ENCODE assay signal across 8 cellular contexts in the genomic region with DNA sequence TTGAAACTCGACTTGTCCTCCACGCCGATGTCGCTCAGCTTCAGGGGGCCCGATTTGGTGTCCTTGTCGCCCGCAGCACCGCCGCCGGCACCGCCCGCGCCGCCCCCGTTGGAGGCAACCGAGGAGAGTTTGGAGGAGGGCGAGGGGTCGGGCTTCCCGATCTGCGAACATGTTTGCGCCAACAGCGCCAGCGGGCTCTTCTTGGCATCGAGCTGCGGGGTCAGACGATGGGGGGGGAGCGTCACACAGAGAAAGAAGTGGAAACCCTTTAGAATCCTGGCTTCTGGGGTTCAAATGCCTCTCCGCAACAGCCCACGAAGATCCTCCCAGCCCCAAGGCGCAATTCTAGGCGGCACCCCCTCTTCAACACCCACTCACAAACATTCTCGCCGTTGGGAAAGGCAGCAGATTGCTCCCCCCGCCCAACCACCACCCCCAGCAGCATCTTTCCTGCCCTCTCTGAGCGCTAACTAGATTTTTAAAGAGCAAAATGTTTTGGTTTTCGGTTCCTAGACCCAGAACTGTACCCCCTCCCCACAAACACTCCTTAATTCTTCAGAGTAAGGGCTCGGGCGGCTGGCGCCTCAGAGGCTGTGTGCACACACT. TPM values are rescaled to one million over a fixed set of nuclear protein-coding genes. Genes with fewer than 3 reads are reported as not detected.
DNase-seq lines count a peak whose midpoint lies in the region; ATAC-seq and TF ChIP-seq lines count a peak whose summit lies in the region.

No MANE protein-coding gene starts in this region.

- no peaks in the 10 kb centered on the region for H3K27me3 ChIP-seq in CD4-positive, CD25-positive, alpha-beta regulatory T cell (ENCODE audit: control insufficient read depth, insufficient read depth, low read length)
- peaks cover 0 to 15% of the 10 kb centered on the region in 2 donors for H3K27me3 ChIP-seq in breast epithelium

- intact Hi-C loops in breast epithelium (cut with DNase I; ENCODE audit: low total_unique reads): no loop called here

- H3K27me3 Mint-ChIP-seq in CD4-positive, CD25-positive, alpha-beta regulatory T cell: peaks cover 56% of the 10 kb centered on the region
- H3K27me3 Mint-ChIP-seq in memory B cell: peaks cover 21% of the 10 kb centered on the region

- peak overlapping the region; percentile 66 to 87 (median 74) for H3K4me3 Mint-ChIP-seq in CD4-positive, CD25-positive, alpha-beta regulatory T cell
- peak overlapping the region; percentile 80 for H3K4me3 Mint-ChIP-seq in memory B cell

- under 1% methylated on average over 39 of the region's 39 CpGs for WGBS in urinary bladder

- peaks cover 0 to 6% (median 0%) of the 10 kb centered on the region in 7 donors for H3K9me3 Mint-ChIP-seq in CD4-positive, CD25-positive, alpha-beta regulatory T cell
- H3K9me3 Mint-ChIP-seq in memory B cell: no peaks in the 10 kb centered on the region

- no peak for TF ChIP-seq CTCF in breast epithelium (IDR thresholded peaks at IDR 0.05)

- H3K36me3 Mint-ChIP-seq in CD4-positive, CD25-positive, alpha-beta regulatory T cell: no peaks in the 10 kb centered on the region
- peaks cover 2% of the 10 kb centered on the region for H3K36me3 Mint-ChIP-seq in memory B cell

- peak overlapping the region; percentile 31 for H3K4me3 ChIP-seq in CD4-positive, CD25-positive, alpha-beta regulatory T cell (ENCODE audit: low read depth, low read length)
- H3K4me3 ChIP-seq in breast epithelium (peak overlapping the region; percentile 80 to 82 (median 81)), urinary bladder (ENCODE audit: low read depth, low read length) (peak overlapping the region; percentile 79)

- no peak for DNase-seq in CD4-positive, CD25-positive, alpha-beta regulatory T cell
- DNase-seq in HT-29 (ENCODE audit: low spot score): peak; percentile 28
- peak; percentile 29 to 55 for DNase-seq in breast epithelium (ENCODE audit: low spot score in 2 of 2)
- DNase-seq in memory B cell (ENCODE audit: low spot score in 2 of 2): no peak
- DNase-seq in activated effector memory CD4-positive, alpha-beta T cell treated with Interleukin-2 at 50 U/mL for 16 hours: no peak

- peaks cover 41% of the 10 kb centered on the region for H3K4me1 ChIP-seq in CD4-positive, CD25-positive, alpha-beta regulatory T cell (ENCODE audit: control insufficient read depth, insufficient read depth, low read length, poor library complexity, severe bottlenecking)
- H3K4me1 ChIP-seq in breast epithelium (peaks cover 0 to 2% of the 10 kb centered on the region in 2 donors), urinary bladder (ENCODE audit: insufficient read depth) (no peaks in the 10 kb centered on the region)

- TF ChIP-seq POLR2A in breast epithelium (IDR thresholded peaks at IDR 0.05): no peak

- H3K9me3 ChIP-seq in CD4-positive, CD25-positive, alpha-beta regulatory T cell (ENCODE audit: control insufficient read depth in 2 of 2, low read length in 2 of 2): no peaks in the 10 kb centered on the region
- H3K9me3 ChIP-seq in breast epithelium: no peaks in the 10 kb centered on the region

- no peak overlapping the region for H3K27ac Mint-ChIP-seq in CD4-positive, CD25-positive, alpha-beta regulatory T cell
- no peak overlapping the region for H3K27ac Mint-ChIP-seq in memory B cell

- no peak overlapping the region for H3K27ac ChIP-seq in CD4-positive, CD25-positive, alpha-beta regulatory T cell (ENCODE audit: insufficient read depth, low read length, poor library complexity, severe bottlenecking)
- H3K27ac ChIP-seq in breast epithelium: peak overlapping the region; percentile 94
- peak overlapping the region; percentile 89 for H3K27ac ChIP-seq in urinary bladder (ENCODE audit: low read depth)

- no peaks in the 10 kb centered on the region for H3K36me3 ChIP-seq in CD4-positive, CD25-positive, alpha-beta regulatory T cell (ENCODE audit: control insufficient read depth, insufficient read depth, low read length)
- no peaks in the 10 kb centered on the region for H3K36me3 ChIP-seq in breast epithelium
- peaks cover 8% of the 10 kb centered on the region for H3K36me3 ChIP-seq in urinary bladder (ENCODE audit: insufficient read depth)

- no peak for ATAC-seq in CD4-positive, CD25-positive, alpha-beta regulatory T cell (ENCODE audit: low read depth in 2 of 2)
- ATAC-seq in memory B cell (ENCODE audit: low read depth) (no peak), HG03097 (IDR thresholded peaks at IDR 0.05; ENCODE audit: low FRiP score, unreplicated experiment) (no peak), GM21381 (IDR thresholded peaks at IDR 0.05; ENCODE audit: unreplicated experiment) (no peak)

- H3K4me1 Mint-ChIP-seq in CD4-positive, CD25-positive, alpha-beta regulatory T cell: peaks cover 0 to 35% (median 14%) of the 10 kb centered on the region in 4 donors
- H3K4me1 Mint-ChIP-seq in memory B cell: peaks cover 11% of the 10 kb centered on the region

RNA-seq across cellular contexts. Expression of a gene that starts 1.3 kb away (rescaled TPM):
- not detected for total RNA-seq in CD4-positive, CD25-positive, alpha-beta regulatory T cell
- polyA plus RNA-seq in CD4-positive, CD25-positive, alpha-beta regulatory T cell: not detected
- 4.6 and 8.8 TPM in 2 replicates for total RNA-seq in HT-29 (2014; rRNA removed; shearing (Covaris generic))
- total RNA-seq in breast epithelium: 10 to 100 TPM in 1 of 3 donors, 1 to 10 TPM in 2; 3.6 to 10.9 (median 7.6) TPM
- total RNA-seq in urinary bladder: 12.1 TPM
- polyA plus RNA-seq in urinary bladder: 31.1 TPM

RNA-seq across cellular contexts. Expression of a gene that starts 31.2 kb away (rescaled TPM):
- total RNA-seq in CD4-positive, CD25-positive, alpha-beta regulatory T cell: 0.10 TPM
- not detected for polyA plus RNA-seq in CD4-positive, CD25-positive, alpha-beta regulatory T cell
- not detected in 2 replicates for total RNA-seq in HT-29 (2014; rRNA removed; shearing (Covaris generic))
- total RNA-seq in breast epithelium (10 to 100 TPM in 2 of 3 donors, 1 to 10 TPM in 1; 8.3 to 17.1 (median 11.1) TPM), urinary bladder (17.7 TPM)
- 7.9 TPM for polyA plus RNA-seq in urinary bladder

Comparison
In these comparisons a context has a peak if more than half of its experiments do, and no peak if none do; other contexts are left out.
1. DNase-seq: peak in HT-29 (single experiment) and breast epithelium (2 of 2); none in CD4-positive, CD25-positive, alpha-beta regulatory T cell (0 of 3), memory B cell (0 of 2) and activated effector memory CD4-positive, alpha-beta T cell treated with Interleukin-2 at 50 U/mL for 16 hours (single experiment).
2. H3K4me3 ChIP-seq: peak in every context shown above with its lines; median percentile 81 in breast epithelium; 79 in urinary bladder; 31 in CD4-positive, CD25-positive, alpha-beta regulatory T cell.